ENCODE assay signal across 16 cellular contexts in genomic region chr5:113770648-113771047, GRCh38.
DNase-seq lines count a peak whose midpoint lies in the region; ATAC-seq, FAIRE-seq and TF ChIP-seq lines count a peak whose summit lies in the region.
"Had no signal": no experiment of that assay in that cellular context is flagged by ENCODE, and none has a peak within 500 bp of the region (broad histone marks: within the 10 kb centered on the region; RNA-seq: fewer than 3 reads in every experiment).

No MANE protein-coding gene starts in this region.

- in situ Hi-C loops in GM12878 (cut with MboI) = no loop called here

- H3F3A ChIP-seq in neural progenitor cell (ENCODE audit: low read depth) = no peaks in the 10 kb centered on the region

- H3K9me3 ChIP-seq in GM12878 (replicated peaks; ENCODE audit: control insufficient read depth, insufficient read depth, low read length) (peaks cover 10% of the 10 kb centered on the region; the same call in 2 of the 3 replicates), esophagus muscularis mucosa (peaks cover 0 to 17% (median 12%) of the 10 kb centered on the region in 4 donors), neural progenitor cell (ENCODE audit: low read depth) (no peaks in the 10 kb centered on the region)

- SMC1A ChIA-PET in GM12878 (lab: Charles Lee; ENCODE audit: uncharacterized antibody, unreplicated experiment) = no interaction called here

- H3K4me3 Mint-ChIP-seq in neural progenitor cell = no peak overlapping the region
- H3K4me3 Mint-ChIP-seq: CD4-positive, alpha-beta memory T cell had no signal

- H3K4me3 ChIP-seq in GM12878 = no peak overlapping the region
- no peak overlapping the region for H3K4me3 ChIP-seq in esophagus muscularis mucosa
- no peak overlapping the region for H3K4me3 ChIP-seq in neural progenitor cell

- H3K79me2 ChIP-seq in GM12878 (ENCODE audit: control insufficient read depth, insufficient read depth, low read length) (no peaks in the 10 kb centered on the region), neural progenitor cell (ENCODE audit: low read depth) (no peaks in the 10 kb centered on the region)

- peaks cover 9% of the 10 kb centered on the region for H3K36me3 Mint-ChIP-seq in neural progenitor cell

- FAIRE-seq in GM12878 (lab: Jason Lieb, UNC) = no peak
- FAIRE-seq: G401.6, GM19239 had no signal

- no peak overlapping the region for H3K27ac Mint-ChIP-seq in neural progenitor cell
- H3K27ac Mint-ChIP-seq: CD4-positive, alpha-beta memory T cell had no signal

- CTCF ChIA-PET in GM12878 (lab: Yijun Ruan, JAX) = no interaction called here

- H4K20me1 ChIP-seq in GM12878 (ENCODE audit: control insufficient read depth, insufficient read depth) = no peaks in the 10 kb centered on the region
- no peaks in the 10 kb centered on the region for H4K20me1 ChIP-seq in neural progenitor cell (ENCODE audit: low read depth)

- POLR2A ChIA-PET in GM12878 (lab: Charles Lee) = no interaction called here

- H3K4me1 ChIP-seq in GM12878 (ENCODE audit: control insufficient read depth, insufficient read depth, low read length) = no peaks in the 10 kb centered on the region
- peaks cover 0 to 14% (median 10%) of the 10 kb centered on the region in 4 donors for H3K4me1 ChIP-seq in esophagus muscularis mucosa
- peaks cover 12% of the 10 kb centered on the region for H3K4me1 ChIP-seq in neural progenitor cell
- H3K4me1 ChIP-seq: Caco-2 had no signal

- H3K27ac ChIP-seq in GM12878 (ENCODE audit: control insufficient read depth, insufficient read depth) = no peak overlapping the region
- no peak overlapping the region for H3K27ac ChIP-seq in esophagus muscularis mucosa (replicated peaks in 1 of 4)
- no peak overlapping the region for H3K27ac ChIP-seq in neural progenitor cell

- WGBS in GM12878 (ENCODE audit: insufficient coverage, insufficient replicate concordance, low lambda C conversion rate, missing lambda C conversion rate) = 8% methylated on average over 3 of the region's 3 CpGs
- WGBS in esophagus muscularis mucosa = 47% methylated on average over 3 of the region's 3 CpGs

- no peak overlapping the region for H2AFZ ChIP-seq in GM12878 (ENCODE audit: control insufficient read depth, low read depth, low read length)
- peak overlapping the region; percentile 39 for H2AFZ ChIP-seq in neural progenitor cell (replicated peaks)

- peaks cover 13% of the 10 kb centered on the region for H3K4me1 Mint-ChIP-seq in neural progenitor cell
- H3K4me1 Mint-ChIP-seq: CD4-positive, alpha-beta memory T cell had no signal

- no TSS peak for BruUV-seq in GM12878 (replicated peaks; lab: Mats Ljungman, UMichigan)

- H3K36me3 ChIP-seq in GM12878 (ENCODE audit: control insufficient read depth in 2 of 2, insufficient read depth in 2 of 2, low read length in 1 of 2) (no peaks in the 10 kb centered on the region), esophagus muscularis mucosa (no peaks in the 10 kb centered on the region), neural progenitor cell (no peaks in the 10 kb centered on the region)

- H3K27me3 ChIP-seq in GM12878 (replicated peaks in 1 of 2; ENCODE audit: control insufficient read depth in 2 of 2, insufficient read depth in 2 of 2, low read length in 1 of 2) (no peaks in the 10 kb centered on the region), esophagus muscularis mucosa (no peaks in the 10 kb centered on the region), neural progenitor cell (no peaks in the 10 kb centered on the region)

- RAD21 ChIA-PET in GM12878 (lab: Charles Lee; ENCODE audit: unreplicated experiment) = no interaction called here

- intact Hi-C loops in GM12878 (cut with micrococcal nuclease; ENCODE audit: unreplicated experiment) = no loop called here
- intact Hi-C loops in esophagus muscularis mucosa (cut with DNase I) = no loop called here

- ATAC-seq in GM12878 = peak; percentile 29; the same call in 2 of the 3 replicates

- TF ChIP-seq POLR2A in GM12878 (IDR thresholded peaks at IDR 0.05; ENCODE audit: low read depth, low read length) (no peak), esophagus muscularis mucosa (IDR thresholded peaks at IDR 0.05; ENCODE audit: low read depth) (no peak)

- no peak for TF ChIP-seq CTCF in GM12878 (IDR thresholded peaks at IDR 0.05 in 2 of 3, conservative IDR thresholded peaks at IDR 0.05 in 1 of 3; ENCODE audit: control insufficient read depth in 2 of 3, extremely low read depth in 1 of 3, insufficient read depth in 1 of 3, low read depth in 3 of 3, low read length in 3 of 3)
- no peak for TF ChIP-seq CTCF in esophagus muscularis mucosa (IDR thresholded peaks at IDR 0.05)
- no peak for TF ChIP-seq CTCF in neural progenitor cell (IDR thresholded peaks at IDR 0.05)

- H3K9ac ChIP-seq in GM12878 (ENCODE audit: control insufficient read depth, insufficient read depth, low read length) (no peak overlapping the region), neural progenitor cell (no peak overlapping the region)

- no peak for TF ChIP-seq EP300 in GM12878 (IDR thresholded peaks at IDR 0.05; ENCODE audit: borderline replicate concordance in 1 of 2, control insufficient read depth in 1 of 2, low read depth in 2 of 2, low read length in 2 of 2)
- TF ChIP-seq EP300 in esophagus muscularis mucosa (IDR thresholded peaks at IDR 0.05) = no peak

- H3K9me3 Mint-ChIP-seq in neural progenitor cell = peaks cover 23% of the 10 kb centered on the region

- peaks cover 5% of the 10 kb centered on the region for H3K27me3 Mint-ChIP-seq in neural progenitor cell (ENCODE audit: insufficient read depth, low read depth)

- H3K4me2 ChIP-seq in GM12878 (ENCODE audit: control insufficient read depth, insufficient read depth) = no peak overlapping the region
- H3K4me2 ChIP-seq in neural progenitor cell = no peak overlapping the region

- no peak for DNase-seq in GM12878 (ENCODE audit: low read depth, low spot score)
- peak; percentile 42 for DNase-seq in esophagus muscularis mucosa (ENCODE audit: extremely low spot score)
- no peak for DNase-seq in neural progenitor cell (ENCODE audit: low spot score)
- no peak for DNase-seq in T-helper 2 cell
- no peak for DNase-seq in COLO829 (ENCODE audit: low spot score)
- DNase-seq in kidney tubule cell (ENCODE audit: low spot score) = no peak
- DNase-seq: C1 segment of cervical spinal cord; Caco-2; CD4-positive, alpha-beta memory T cell; DMS153; DND-41; GOT3; H7; HCEC 1CT had no signal

- no peak for TF ChIP-seq RAD21 in GM12878 (IDR thresholded peaks at IDR 0.05; ENCODE audit: insufficient read depth, low read depth, low read length)

TF ChIP-seq in GM12878, 131 proteins besides CTCF, POLR2A, EP300 and RAD21:
- TF ChIP-seq TCF7 (IDR thresholded peaks at IDR 0.05; ENCODE audit: borderline replicate concordance) = no peak
- no peak for TF ChIP-seq RELA (IDR thresholded peaks at IDR 0.05; ENCODE audit: borderline replicate concordance, partially characterized antibody)
- no peak for TF ChIP-seq SUPT20H (IDR thresholded peaks at IDR 0.05; ENCODE audit: borderline replicate concordance, control insufficient read depth, low read depth, low read length)
- no peak for TF ChIP-seq MTA2 (IDR thresholded peaks at IDR 0.05; ENCODE audit: low read depth)
- no peak for TF ChIP-seq BMI1 (IDR thresholded peaks at IDR 0.05; ENCODE audit: borderline replicate concordance)
- no peak for TF ChIP-seq POLR2AphosphoS5 (IDR thresholded peaks at IDR 0.05; ENCODE audit: low read length)
- TF ChIP-seq MEF2A (IDR thresholded peaks at IDR 0.05; ENCODE audit: insufficient read depth, low read depth, low read length) = no peak
- TF ChIP-seq ATF7 (IDR thresholded peaks at IDR 0.05; ENCODE audit: low read depth) = no peak
- TF ChIP-seq CHD1 (IDR thresholded peaks at IDR 0.05; ENCODE audit: low read depth, low read length) = no peak
- no peak for TF ChIP-seq YY1 (IDR thresholded peaks at IDR 0.05; ENCODE audit: low read depth, low read length)
- no peak for TF ChIP-seq TBL1XR1 (IDR thresholded peaks at IDR 0.05; ENCODE audit: low read depth, low read length)
